In genomic region chr9:5592231-5592630, GRCh38 we compare ENCODE assay signal across 24 cellular contexts.
"Had no signal": no experiment of that assay in that cellular context is flagged by ENCODE, and none has a peak within 500 bp of the region (broad histone marks: within the 10 kb centered on the region; RNA-seq: fewer than 3 reads in every experiment).

No MANE protein-coding gene starts in this region.

- H3K27ac ChIP-seq: esophagus muscularis mucosa, foreskin keratinocyte, gastrocnemius medialis, heart left ventricle had no signal

- H3K27me3 ChIP-seq: esophagus muscularis mucosa, foreskin keratinocyte, gastrocnemius medialis, heart left ventricle had no signal

- H3K4me3 ChIP-seq: esophagus muscularis mucosa, gastrocnemius medialis, heart left ventricle had no signal

- H3K9me3 ChIP-seq: esophagus muscularis mucosa, gastrocnemius medialis, heart left ventricle had no signal

- DNase-seq: activated CD4-positive, alpha-beta T cell treated with anti-CD3 and anti-CD28 coated beads for 48 hours; activated CD4-positive, alpha-beta T cell treated with anti-CD3 and anti-CD28 coated beads, Interleukin-2, amount 50 U/mL, for 1 hour; activated CD4-positive, alpha-beta T cell treated with anti-CD3 and anti-CD28 coated beads, Interleukin-2, amount 50 U/mL, for 48 hours; activated CD8-positive, alpha-beta memory T cell treated with anti-CD3 and anti-CD28 coated beads for 24 hours; activated CD8-positive, alpha-beta T cell treated with anti-CD3 and anti-CD28 coated beads for 36 hours; activated effector memory CD4-positive, alpha-beta T cell treated with Interleukin-2 at 50 U/mL for 16 hours; activated gamma-delta T cell treated with Interleukin-2 at 50 U/mL for 16 hours; activated naive CD4-positive, alpha-beta T cell treated with anti-CD3 and anti-CD28 coated beads, Interleukin-2, amount 50 U/mL, for 16 hours; activated naive CD4-positive, alpha-beta T cell treated with Interleukin-2 at 50 U/mL for 16 hours; activated T-cell treated with anti-CD3 and anti-CD28 coated beads, Interleukin-2, amount 50 U/mL, for 4 hours; amniotic stem cell; anterior cingulate cortex; caudate nucleus; effector CD8-positive, alpha-beta T cell; erythroblast; gastrocnemius medialis; glutamatergic neuron; heart left ventricle; T-helper 2 cell had no signal

- ATAC-seq: activated CD4-positive, CD25-positive, alpha-beta regulatory T cell treated with anti-CD3 and anti-CD28 coated beads, Interleukin-2, amount 50 U/mL, for 24 hours; activated CD8-positive, alpha-beta T cell treated with anti-CD3 and anti-CD28 coated beads for 36 hours; activated T-cell treated with anti-CD3 and anti-CD28 coated beads, Interleukin-2, amount 50 U/mL, for 4 hours; activated T-helper 17 cell treated with anti-CD3 and anti-CD28 coated beads, Interleukin-2, amount 50 U/mL, for 72 hours; gastrocnemius medialis; heart left ventricle; WTC11 had no signal

- H3K36me3 ChIP-seq: esophagus muscularis mucosa, gastrocnemius medialis, heart left ventricle had no signal
